16 cellular contexts compared by ENCODE assay signal in the genomic region with DNA sequence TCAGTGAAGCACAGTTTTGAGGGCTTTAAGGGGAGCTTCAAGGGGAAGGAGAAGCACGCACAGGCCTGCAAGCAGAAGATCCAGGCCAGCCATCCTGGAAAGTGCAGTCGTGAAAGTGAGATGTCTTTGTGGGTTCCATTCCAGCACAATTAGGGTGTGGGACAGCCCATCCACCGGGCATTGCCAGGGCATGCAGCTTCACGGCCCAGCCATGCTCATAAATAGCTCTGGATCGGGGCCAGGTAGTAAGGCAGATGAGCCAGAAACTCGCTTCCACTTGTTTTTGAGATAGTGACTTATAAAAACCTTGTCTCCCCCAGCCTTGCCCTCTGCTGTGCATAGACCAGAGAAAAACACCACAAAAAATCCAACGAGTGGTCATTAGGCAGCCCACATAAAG. TPM values are rescaled to one million over a fixed set of nuclear protein-coding genes. Genes with fewer than 3 reads are reported as not detected.
A peak's percentile ranks its signal among the peaks of the same experiment; 100 is the strongest.
DNase-seq lines count a peak whose midpoint lies in the region; ATAC-seq, FAIRE-seq and TF ChIP-seq lines count a peak whose summit lies in the region.
"Had no signal": no experiment of that assay in that cellular context is flagged by ENCODE, and none has a peak within 500 bp of the region (broad histone marks: within the 10 kb centered on the region; RNA-seq: fewer than 3 reads in every experiment).

No MANE protein-coding gene starts in this region.

- DNase-seq in LoVo (ENCODE audit: low spot score) (peak; percentile 12), epithelial cell of prostate (ENCODE audit: low read depth, low spot score) (peak; percentile 87), mesenchymal stem cell (no peak), testis (peak; percentile 64), HepG2 (ENCODE audit: low spot score) (no peak), H4 (ENCODE audit: low spot score) (no peak), H9 (no peak)
- no peak for DNase-seq in activated CD4-positive, alpha-beta memory T cell treated with anti-CD3 and anti-CD28 coated beads, Interleukin-2, amount 10 ng/mL, durations not matched to agents 7 days and 5 days
- DNase-seq: naive B cell, NCI-H2081, NCI-H524 treated with DMSO at 0.1 percent for 48 hours had no signal

- H2BK5ac ChIP-seq in mesenchymal stem cell (ENCODE audit: low read depth, low read length, poor library complexity, severe bottlenecking) (no peak overlapping the region), H9 (ENCODE audit: insufficient read length, low read length) (no peak overlapping the region)

- no peak for TF ChIP-seq RAD21 in HepG2 (CRISPR knock-in tag; IDR thresholded peaks at IDR 0.05)

- no peak overlapping the region for H2BK20ac ChIP-seq in H9 (ENCODE audit: low read depth, low read length, poor library complexity, severe bottlenecking)

- no peak for TF ChIP-seq CTCF in testis (IDR thresholded peaks at IDR 0.05)
- TF ChIP-seq CTCF in HepG2 (CRISPR knock-in tag; IDR thresholded peaks at IDR 0.05) = no peak
- TF ChIP-seq CTCF in H9 (conservative IDR thresholded peaks at IDR 0.05) = no peak

- H3K56ac ChIP-seq in H9 (ENCODE audit: insufficient read length, low read depth, low read length) = no peak overlapping the region

- CTCF ChIA-PET in HepG2 (lab: Yijun Ruan, JAX; ENCODE audit: low intra/inter-chr PET ratio, low total read pairs) = no interaction called here
- CTCF ChIA-PET in activated CD4-positive, alpha-beta memory T cell treated with anti-CD3 and anti-CD28 coated beads, Interleukin-2, amount 10 ng/mL, durations not matched to agents 7 days and 5 days (lab: Charles Lee) = interaction anchor here (1.8 kb wide), 1 partner anchor 20 kb away, joined by 5 read pairs; no protein-coding TSS in a partner anchor

- H4K20me1 ChIP-seq in HepG2 (ENCODE audit: insufficient read depth, low read length) = no peaks in the 10 kb centered on the region
- H4K20me1 ChIP-seq in H9 (ENCODE audit: control insufficient read depth, insufficient read depth, insufficient read length) = no peaks in the 10 kb centered on the region

- H4K8ac ChIP-seq in mesenchymal stem cell (ENCODE audit: low read length) (no peak overlapping the region), H9 (replicated peaks; ENCODE audit: insufficient read length, low read depth, low read length) (no peak overlapping the region)

- no peaks in the 10 kb centered on the region for H3K79me2 ChIP-seq in HepG2 (ENCODE audit: insufficient read depth, low read length)
- no peaks in the 10 kb centered on the region for H3K79me2 ChIP-seq in H9 (ENCODE audit: insufficient read depth, low read length)

- H3K27me3 ChIP-seq in mesenchymal stem cell (ENCODE audit: control insufficient read depth in 1 of 2, insufficient read depth in 1 of 2, low read length in 2 of 2) (no peaks in the 10 kb centered on the region), testis (no peaks in the 10 kb centered on the region), HepG2 (ENCODE audit: control insufficient read depth in 1 of 2, insufficient read depth in 2 of 2, low read length in 2 of 2) (no peaks in the 10 kb centered on the region), H9 (ENCODE audit: insufficient read depth, low read length) (no peaks in the 10 kb centered on the region)

- H2BK12ac ChIP-seq in mesenchymal stem cell (ENCODE audit: low read length in 2 of 2) (no peak overlapping the region), H9 (ENCODE audit: insufficient read length, low read depth, low read length) (no peak overlapping the region)

- H2AFZ ChIP-seq in mesenchymal stem cell (ENCODE audit: low read depth, low read length) (no peak overlapping the region), HepG2 (ENCODE audit: low read length) (no peak overlapping the region), H9 (ENCODE audit: low read length) (no peak overlapping the region)

- H3K4me1 ChIP-seq in mesenchymal stem cell (ENCODE audit: control insufficient read depth, insufficient read depth, low read depth, low read length) (peaks cover 2% of the 10 kb centered on the region), testis (peaks cover 13% of the 10 kb centered on the region), HepG2 (ENCODE audit: insufficient read depth, low read length) (peaks cover 19% of the 10 kb centered on the region), H9 (ENCODE audit: insufficient read depth, low read length) (no peaks in the 10 kb centered on the region)

- H3K27ac ChIP-seq in epithelial cell of prostate = peak overlapping the region; percentile 98
- no peak overlapping the region for H3K27ac ChIP-seq in mesenchymal stem cell (ENCODE audit: low read length, poor library complexity, severe bottlenecking)
- H3K27ac ChIP-seq in testis = peak overlapping the region; percentile 2 to 21
- no peak overlapping the region for H3K27ac ChIP-seq in HepG2 (ENCODE audit: extremely low read length, insufficient read depth, low read length)
- no peak overlapping the region for H3K27ac ChIP-seq in H9 (ENCODE audit: insufficient read length, low read depth, low read length)
- H3K27ac ChIP-seq: C4-2B had no signal

- H3K18ac ChIP-seq in mesenchymal stem cell (ENCODE audit: low read depth in 1 of 2, low read length in 2 of 2) (no peak overlapping the region), H9 (ENCODE audit: insufficient read length, low read depth, low read length) (no peak overlapping the region)

- H3K36me3 Mint-ChIP-seq in H9 (ENCODE audit: insufficient read depth in 1 of 3, low read depth in 3 of 3) = peaks cover 23 to 83% (median 65%) of the 10 kb centered on the region in 3 experiments; a peak in 6 of 7 replicates
- H3K36me3 Mint-ChIP-seq in activated CD4-positive, alpha-beta memory T cell treated with anti-CD3 and anti-CD28 coated beads, Interleukin-2, amount 10 ng/mL, durations not matched to agents 7 days and 5 days (ENCODE audit: low read depth) = peaks cover 54% of the 10 kb centered on the region

- TF ChIP-seq EP300 in HepG2 (IDR thresholded peaks at IDR 0.05; ENCODE audit: low read depth in 2 of 2, low read length in 2 of 2) (no peak), HepG2 (CRISPR knock-in tag; IDR thresholded peaks at IDR 0.05; ENCODE audit: borderline replicate concordance) (no peak)

- H2BK15ac ChIP-seq in mesenchymal stem cell (ENCODE audit: low read depth, poor library complexity, severe bottlenecking) = no peak overlapping the region
- no peak overlapping the region for H2BK15ac ChIP-seq in H9 (ENCODE audit: low read depth, low read length)

- H3K79me1 ChIP-seq in mesenchymal stem cell (replicated peaks; ENCODE audit: low read length, poor library complexity, severe bottlenecking) (peaks cover 25% of the 10 kb centered on the region), H9 (ENCODE audit: insufficient read depth, low read depth, low read length, poor library complexity, severe bottlenecking) (no peaks in the 10 kb centered on the region)

- no peak overlapping the region for H4K91ac ChIP-seq in mesenchymal stem cell (ENCODE audit: low read length)
- no peak overlapping the region for H4K91ac ChIP-seq in H9 (ENCODE audit: insufficient read length, low read depth, low read length)

- 0 out of 7 replicates have a peak overlapping the region, but pooled peaks of 1 of the 3 experiments have one; percentile 34 for H3K27ac Mint-ChIP-seq in H9
- no peak overlapping the region for H3K27ac Mint-ChIP-seq in activated CD4-positive, alpha-beta memory T cell treated with anti-CD3 and anti-CD28 coated beads, Interleukin-2, amount 10 ng/mL, durations not matched to agents 7 days and 5 days

- H2BK120ac ChIP-seq in mesenchymal stem cell (ENCODE audit: low read depth, low read length) (no peak overlapping the region), H9 (ENCODE audit: low read depth, low read length, poor library complexity, severe bottlenecking) (no peak overlapping the region)

- H3K23me2 ChIP-seq in H9 (ENCODE audit: insufficient read length, low read depth, low read length, poor library complexity, severe bottlenecking) = no peaks in the 10 kb centered on the region

- H3K4me2 ChIP-seq in mesenchymal stem cell (ENCODE audit: low read length, poor library complexity, severe bottlenecking) (no peak overlapping the region), HepG2 (ENCODE audit: low read depth, low read length) (no peak overlapping the region), H9 (ENCODE audit: insufficient read depth, insufficient read length, low read length) (no peak overlapping the region)

- no peak overlapping the region for H3K4ac ChIP-seq in mesenchymal stem cell (ENCODE audit: low read depth in 1 of 2, low read length in 2 of 2)
- H3K4ac ChIP-seq in H9 (ENCODE audit: low read depth, low read length) = no peak overlapping the region

- no peak overlapping the region for H2AK5ac ChIP-seq in mesenchymal stem cell (ENCODE audit: low read length, severe bottlenecking)
- H2AK5ac ChIP-seq in H9 (ENCODE audit: insufficient read length, low read length) = no peak overlapping the region

- H3K9ac ChIP-seq in mesenchymal stem cell (ENCODE audit: low read length) (peak overlapping the region; percentile 13), HepG2 (ENCODE audit: insufficient read depth, low read depth, low read length) (no peak overlapping the region), H9 (ENCODE audit: extremely low read depth, insufficient read length, low read length) (no peak overlapping the region)

- no peaks in the 10 kb centered on the region for H3K27me3 Mint-ChIP-seq in H9 (ENCODE audit: low read depth)
- H3K27me3 Mint-ChIP-seq in activated CD4-positive, alpha-beta memory T cell treated with anti-CD3 and anti-CD28 coated beads, Interleukin-2, amount 10 ng/mL, durations not matched to agents 7 days and 5 days = no peaks in the 10 kb centered on the region
- H3K27me3 Mint-ChIP-seq: naive B cell, progenitor cell of endocrine pancreas had no signal

- no peak overlapping the region for H4K5ac ChIP-seq in H9 (ENCODE audit: insufficient read length, low read depth, low read length)

- no peak overlapping the region for H3K23ac ChIP-seq in mesenchymal stem cell (ENCODE audit: low read length in 2 of 2)
- no peak overlapping the region for H3K23ac ChIP-seq in H9 (ENCODE audit: insufficient read length, low read depth, low read length)

- intact Hi-C loops in testis (cut with DNase I; ENCODE audit: low total_unique reads) (no loop called here), HepG2 (cut with micrococcal nuclease; ENCODE audit: unreplicated experiment) (no loop called here)

- BruUV-seq in HepG2 (replicated peaks; lab: Mats Ljungman, UMichigan) = no TSS peak

- in situ Hi-C loops in HepG2 (cut with HindIII; ENCODE audit: extremely low pct_ligation_motif_present, low pct_unique_long_range_greater_than_20kb) = loop anchor here (10.0 kb wide), 1 partner anchor 89 kb away; no protein-coding TSS in a partner anchor

- no peaks in the 10 kb centered on the region for H3K9me3 Mint-ChIP-seq in H9
- no peaks in the 10 kb centered on the region for H3K9me3 Mint-ChIP-seq in activated CD4-positive, alpha-beta memory T cell treated with anti-CD3 and anti-CD28 coated beads, Interleukin-2, amount 10 ng/mL, durations not matched to agents 7 days and 5 days
- H3K9me3 Mint-ChIP-seq: naive B cell had no signal

- no peak for FAIRE-seq in HepG2 (lab: Jason Lieb, UNC)
- FAIRE-seq: H1 had no signal

- peaks cover 48 to 93% of the 10 kb centered on the region in 2 experiments for H3K36me3 ChIP-seq in mesenchymal stem cell (ENCODE audit: control insufficient read depth in 1 of 2, insufficient read depth in 2 of 2, low read depth in 1 of 2, low read length in 2 of 2)
- H3K36me3 ChIP-seq in testis (ENCODE audit: low read depth, missing control alignments) = no peaks in the 10 kb centered on the region
- H3K36me3 ChIP-seq in HepG2 (replicated peaks in 1 of 2; ENCODE audit: control insufficient read depth in 1 of 2, insufficient read depth in 2 of 2, low read length in 2 of 2) = peaks cover 33 to 81% of the 10 kb centered on the region in 2 experiments

- POLR2A ChIA-PET in HepG2 (lab: Yijun Ruan, JAX) = no interaction called here
- POLR2A ChIA-PET in activated CD4-positive, alpha-beta memory T cell treated with anti-CD3 and anti-CD28 coated beads, Interleukin-2, amount 10 ng/mL, durations not matched to agents 7 days and 5 days (lab: Charles Lee) = no interaction called here

- TF ChIP-seq POLR2A in testis (IDR thresholded peaks at IDR 0.05) = no peak
- TF ChIP-seq POLR2A in HepG2 (IDR thresholded peaks at IDR 0.05; ENCODE audit: insufficient read depth in 1 of 2, low read depth in 2 of 2, low read length in 2 of 2) = no peak

- no peak overlapping the region for H3K4me3 Mint-ChIP-seq in H9
- no peak overlapping the region for H3K4me3 Mint-ChIP-seq in activated CD4-positive, alpha-beta memory T cell treated with anti-CD3 and anti-CD28 coated beads, Interleukin-2, amount 10 ng/mL, durations not matched to agents 7 days and 5 days
- H3K4me3 Mint-ChIP-seq: naive B cell had no signal

- peaks cover under 1 to 4% of the 10 kb centered on the region in 2 experiments; a peak in 3 of 4 replicates for H3K4me1 Mint-ChIP-seq in H9
- no peaks in the 10 kb centered on the region for H3K4me1 Mint-ChIP-seq in activated CD4-positive, alpha-beta memory T cell treated with anti-CD3 and anti-CD28 coated beads, Interleukin-2, amount 10 ng/mL, durations not matched to agents 7 days and 5 days

- H3K4me3 ChIP-seq in mesenchymal stem cell (ENCODE audit: insufficient read depth in 1 of 2, low read depth in 1 of 2, low read length in 2 of 2) (no peak overlapping the region), testis (no peak overlapping the region), HepG2 (replicated peaks in 1 of 3; ENCODE audit: insufficient read depth in 1 of 3, low read depth in 2 of 3, low read length in 3 of 3) (no peak overlapping the region)

- no peak for ATAC-seq in HepG2
- ATAC-seq: left lobe of liver, Panc1 had no signal

- no peaks in the 10 kb centered on the region for H3K9me3 ChIP-seq in mesenchymal stem cell (ENCODE audit: control insufficient read depth, low read length)
- no peaks in the 10 kb centered on the region for H3K9me3 ChIP-seq in testis
- no peaks in the 10 kb centered on the region for H3K9me3 ChIP-seq in HepG2 (ENCODE audit: low read length)
- no peaks in the 10 kb centered on the region for H3K9me3 ChIP-seq in H9 (ENCODE audit: control insufficient read depth, low read depth, low read length)

- H3T11ph ChIP-seq in H9 (ENCODE audit: low read length) = no peak overlapping the region

- H3K14ac ChIP-seq in mesenchymal stem cell (ENCODE audit: low read length in 2 of 2) (no peak overlapping the region), H9 (ENCODE audit: insufficient read depth, low read length) (no peak overlapping the region)

- WGBS in mesenchymal stem cell = 96% methylated on average over 7 of the region's 7 CpGs
- WGBS in testis, 2 donors = 31 to 52% methylated on average over 7 of the region's 7 CpGs
- 85% methylated on average over 7 of the region's 7 CpGs for WGBS in HepG2 (ENCODE audit: low lambda C conversion rate)
- WGBS in H9 (ENCODE audit: extremely low coverage, insufficient read length, low lambda C conversion rate) = no CpG with 5 or more reads among the region's 7 CpGs

RNA-seq across cellular contexts. Expression of gene KDSR, which starts 21.0 kb away (rescaled TPM):
- polyA plus RNA-seq in mesenchymal stem cell (2013, experiment 1 of 2) = 27.4 TPM
- polyA plus RNA-seq in mesenchymal stem cell (2013, experiment 2 of 2) = 28.3 TPM
- total RNA-seq in testis (10 to 100 TPM; 41.7 to 64.1 TPM), HepG2 (2016; rRNA removed; fragmentation: Illumina TruSeq; extraction: Trizol) (8.2 and 10.4 TPM in 2 replicates), H9 (2021) (50.0 and 58.5 TPM in 2 replicates)
- polyA plus RNA-seq in testis (ENCODE audit: insufficient read depth, low read depth, low replicate concordance) (30.2 TPM), HepG2 (2011; rRNA removed) (20.9 and 25.7 TPM in 2 replicates)
- 7.1 and 9.1 TPM in 2 replicates for total RNA-seq in HepG2 (2016; cell fraction: cytosol; rRNA removed; fragmentation: Illumina TruSeq; extraction: Trizol; ENCODE audit: low read depth)
- total RNA-seq in HepG2 (2016; cell fraction: insoluble cytoplasmic fraction; rRNA removed; fragmentation: Illumina TruSeq; extraction: Trizol) = 6.9 and 13.0 TPM in 2 replicates
- total RNA-seq in HepG2 (2016; cell fraction: membrane; rRNA removed; fragmentation: Illumina TruSeq; extraction: Trizol) = 13.6 and 14.7 TPM in 2 replicates
- total RNA-seq in HepG2 (2016; cell fraction: nucleus; rRNA removed; fragmentation: Illumina TruSeq; extraction: Trizol) = 14.2 and 17.9 TPM in 2 replicates
- polyA plus RNA-seq in HepG2 (2011; cell fraction: cytosol; rRNA removed) = 11.8 and 16.5 TPM in 2 replicates
- polyA plus RNA-seq in HepG2 (2011; cell fraction: nucleus; rRNA removed) = 16.8 and 19.6 TPM in 2 replicates
- 20.1 and 21.7 TPM in 2 replicates for polyA plus RNA-seq in HepG2 (2012)
- polyA plus RNA-seq in HepG2 (2016; cell fraction: cytosol; fragmentation: Illumina TruSeq; extraction: Trizol; ENCODE audit: low read depth) = 5.0 and 5.8 TPM in 2 replicates
- 7.7 and 9.5 TPM in 2 replicates for polyA plus RNA-seq in HepG2 (2016; cell fraction: insoluble cytoplasmic fraction; fragmentation: Illumina TruSeq; extraction: Trizol; ENCODE audit: low read depth)
- polyA plus RNA-seq in HepG2 (2016; cell fraction: membrane; fragmentation: Illumina TruSeq; extraction: Trizol; ENCODE audit: low read depth) = 9.8 and 10.3 TPM in 2 replicates
- 21.4 and 23.5 TPM in 2 replicates for polyA plus RNA-seq in HepG2 (2016; cell fraction: nucleus; fragmentation: Illumina TruSeq; extraction: Trizol; ENCODE audit: insufficient read depth, low read depth)
- 39.0 and 91.7 TPM in 2 replicates for polyA minus RNA-seq in HepG2 (2011; rRNA and poly(A)+ RNA removed; ENCODE audit: low replicate concordance)
- polyA minus RNA-seq in HepG2 (2011; cell fraction: cytosol; rRNA and poly(A)+ RNA removed) = 16.5 and 24.3 TPM in 2 replicates
- polyA minus RNA-seq in HepG2 (2011; cell fraction: nucleus; rRNA and poly(A)+ RNA removed) = 70.9 and 73.0 TPM in 2 replicates
- 29.1 and 32.0 TPM in 2 replicates for total RNA-seq in H4 (2014; rRNA removed; shearing (Covaris generic))
- 10 to 100 TPM; 60.9 to 66.4 TPM for total RNA-seq in activated CD4-positive, alpha-beta memory T cell treated with anti-CD3 and anti-CD28 coated beads, Interleukin-2, amount 10 ng/mL, durations not matched to agents 7 days and 5 days

RNA-seq across cellular contexts. Expression of gene BCL2, which starts 26.5 kb away (rescaled TPM):
- 0.28 TPM for polyA plus RNA-seq in mesenchymal stem cell (2013, experiment 1 of 2)
- 0.19 TPM for polyA plus RNA-seq in mesenchymal stem cell (2013, experiment 2 of 2)
- total RNA-seq in testis (10 to 100 TPM; 16.0 to 20.8 TPM), HepG2 (2016; rRNA removed; fragmentation: Illumina TruSeq; extraction: Trizol) (0.42 and 0.53 TPM in 2 replicates), H9 (2021) (1.2 and 1.3 TPM in 2 replicates)
- polyA plus RNA-seq in testis (ENCODE audit: insufficient read depth, low read depth, low replicate concordance) (6.3 TPM), HepG2 (2011; rRNA removed) (0.07 and 0.08 TPM in 2 replicates)
- total RNA-seq in HepG2 (2016; cell fraction: cytosol; rRNA removed; fragmentation: Illumina TruSeq; extraction: Trizol; ENCODE audit: low read depth) = 0.10 and 0.26 TPM in 2 replicates
- 0.42 and 0.52 TPM in 2 replicates for total RNA-seq in HepG2 (2016; cell fraction: insoluble cytoplasmic fraction; rRNA removed; fragmentation: Illumina TruSeq; extraction: Trizol)
- total RNA-seq in HepG2 (2016; cell fraction: membrane; rRNA removed; fragmentation: Illumina TruSeq; extraction: Trizol) = 0.40 and 0.48 TPM in 2 replicates
- 0.75 and 0.87 TPM in 2 replicates for total RNA-seq in HepG2 (2016; cell fraction: nucleus; rRNA removed; fragmentation: Illumina TruSeq; extraction: Trizol)
- 0.05 TPM in 2 replicates for polyA plus RNA-seq in HepG2 (2011; cell fraction: cytosol; rRNA removed)
- 0.07 and 0.18 TPM in 2 replicates for polyA plus RNA-seq in HepG2 (2011; cell fraction: nucleus; rRNA removed)
- polyA plus RNA-seq in HepG2 (2012) = 0.09 and 0.17 TPM in 2 replicates
- 0.18 and 0.21 TPM in 2 replicates for polyA plus RNA-seq in HepG2 (2016; cell fraction: cytosol; fragmentation: Illumina TruSeq; extraction: Trizol; ENCODE audit: low read depth)
- 0.25 and 0.49 TPM in 2 replicates for polyA plus RNA-seq in HepG2 (2016; cell fraction: insoluble cytoplasmic fraction; fragmentation: Illumina TruSeq; extraction: Trizol; ENCODE audit: low read depth)
- 0.23 and 0.28 TPM in 2 replicates for polyA plus RNA-seq in HepG2 (2016; cell fraction: membrane; fragmentation: Illumina TruSeq; extraction: Trizol; ENCODE audit: low read depth)
- polyA plus RNA-seq in HepG2 (2016; cell fraction: nucleus; fragmentation: Illumina TruSeq; extraction: Trizol; ENCODE audit: insufficient read depth, low read depth) = 0.20 and 0.27 TPM in 2 replicates
- polyA minus RNA-seq in HepG2 (2011; rRNA and poly(A)+ RNA removed; ENCODE audit: low replicate concordance) = 0.04 and 5.3 TPM in 2 replicates
- polyA minus RNA-seq in HepG2 (2011; cell fraction: cytosol; rRNA and poly(A)+ RNA removed) = 0.09 and 0.10 TPM in 2 replicates
- 0.99 and 1.0 TPM in 2 replicates for polyA minus RNA-seq in HepG2 (2011; cell fraction: nucleus; rRNA and poly(A)+ RNA removed)
- 2.7 and 2.9 TPM in 2 replicates for total RNA-seq in H4 (2014; rRNA removed; shearing (Covaris generic))
- 100 to 1,000 TPM; 102 to 109 TPM for total RNA-seq in activated CD4-positive, alpha-beta memory T cell treated with anti-CD3 and anti-CD28 coated beads, Interleukin-2, amount 10 ng/mL, durations not matched to agents 7 days and 5 days

Comparison
In these comparisons a context has a peak if more than half of its experiments do, and no peak if none do; other contexts are left out.
1. DNase-seq: peak in LoVo (single experiment), epithelial cell of prostate (single experiment) and testis (single experiment); none in mesenchymal stem cell (single experiment), HepG2 (single experiment), H4 (single experiment), H9 (single experiment) and activated CD4-positive, alpha-beta memory T cell treated with anti-CD3 and anti-CD28 coated beads, Interleukin-2, amount 10 ng/mL, durations not matched to agents 7 days and 5 days (single experiment).
2. H3K27ac ChIP-seq: peak in epithelial cell of prostate (single experiment) and testis (2 of 2); none in mesenchymal stem cell (single experiment), HepG2 (single experiment) and H9 (single experiment).
3. RNA of gene BCL2, which starts 26.5 kb away (total RNA-seq): 102 to 109 TPM in activated CD4-positive, alpha-beta memory T cell treated with anti-CD3 and anti-CD28 coated beads, Interleukin-2, amount 10 ng/mL, durations not matched to agents 7 days and 5 days; 16.0 to 20.8 TPM in testis, 2.7 to 2.9 TPM in H4, 1.2 to 1.3 TPM in H9 and 0.10 to 0.87 TPM in HepG2; every median in the first group is over 4 times any median in the second.